In genomic region chr10:8998751-8999150, GRCh38 we compare ENCODE assay signal across 26 cellular contexts.
"Had no signal": no experiment of that assay in that cellular context is flagged by ENCODE, and none has a peak within 500 bp of the region (broad histone marks: within the 10 kb centered on the region; RNA-seq: fewer than 3 reads in every experiment).

No MANE protein-coding gene starts in this region.

- H3K27ac ChIP-seq: heart left ventricle, left lung, lower lobe of right lung, ovary, right lobe of liver, tibial nerve had no signal

- H3K27me3 ChIP-seq: heart left ventricle, left lung, ovary, right lobe of liver, tibial nerve had no signal

- H3K27me3 Mint-ChIP-seq: activated CD4-positive, alpha-beta memory T cell treated with anti-CD3 and anti-CD28 coated beads for 36 hours; activated CD4-positive, alpha-beta T cell treated with anti-CD3 and anti-CD28 coated beads, Interleukin-2, amount 10 ng/mL, durations not matched to agents 24 days and 14 days had no signal

- H3K9me3 Mint-ChIP-seq: activated CD4-positive, alpha-beta memory T cell treated with anti-CD3 and anti-CD28 coated beads for 36 hours; activated T-cell treated with anti-CD3 and anti-CD28 coated beads, Interleukin-2, amount 50 U/mL, for 4 hours; activated T-helper 17 cell treated with anti-CD3 and anti-CD28 coated beads, Interleukin-2, amount 50 U/mL, for 72 hours; brain; effector memory CD8-positive, alpha-beta T cell; nephron; stimulated activated effector memory CD8-positive, alpha-beta T cell treated with anti-CD3 and anti-CD28 coated beads, Interleukin-12 subunit alpha, Interleukin-12 subunit beta, amount 100 ng/mL, for 72 hours had no signal

- ATAC-seq: activated T-cell treated with anti-CD3 and anti-CD28 coated beads, Interleukin-2, amount 50 U/mL, for 4 hours; activated T-helper 17 cell treated with anti-CD3 and anti-CD28 coated beads, Interleukin-2, amount 50 U/mL, for 72 hours; effector memory CD8-positive, alpha-beta T cell; heart left ventricle; left lung; lower lobe of right lung; right lobe of liver; stimulated activated effector memory CD8-positive, alpha-beta T cell treated with anti-CD3 and anti-CD28 coated beads, Interleukin-12 subunit alpha, Interleukin-12 subunit beta, amount 100 ng/mL, for 72 hours had no signal

- H3K36me3 ChIP-seq: heart left ventricle, left lung, lower lobe of right lung, ovary, right lobe of liver, tibial nerve had no signal

- H3K4me1 ChIP-seq: heart left ventricle, left lung, lower lobe of right lung, right lobe of liver, tibial nerve had no signal

- H3K9me3 ChIP-seq: heart left ventricle, left lung, lower lobe of right lung, ovary, right lobe of liver, tibial nerve had no signal

- H3K4me1 Mint-ChIP-seq: activated T-helper 17 cell treated with anti-CD3 and anti-CD28 coated beads, Interleukin-2, amount 50 U/mL, for 72 hours; brain; stimulated activated effector memory CD8-positive, alpha-beta T cell treated with anti-CD3 and anti-CD28 coated beads, Interleukin-12 subunit alpha, Interleukin-12 subunit beta, amount 100 ng/mL, for 72 hours had no signal

- H3K27ac Mint-ChIP-seq: activated CD4-positive, alpha-beta T cell treated with anti-CD3 and anti-CD28 coated beads, Interleukin-2, amount 10 ng/mL, durations not matched to agents 24 days and 14 days; activated T-helper 17 cell treated with anti-CD3 and anti-CD28 coated beads, Interleukin-2, amount 50 U/mL, for 72 hours; brain; effector memory CD8-positive, alpha-beta T cell; nephron; progenitor cell of endocrine pancreas; stimulated activated effector memory CD8-positive, alpha-beta T cell treated with anti-CD3 and anti-CD28 coated beads, Interleukin-12 subunit alpha, Interleukin-12 subunit beta, amount 100 ng/mL, for 72 hours had no signal

- H3K4me3 Mint-ChIP-seq: activated CD4-positive, alpha-beta memory T cell treated with anti-CD3 and anti-CD28 coated beads for 36 hours; activated CD4-positive, alpha-beta T cell treated with anti-CD3 and anti-CD28 coated beads, Interleukin-2, amount 10 ng/mL, durations not matched to agents 24 days and 14 days; activated T-cell treated with anti-CD3 and anti-CD28 coated beads, Interleukin-2, amount 50 U/mL, for 4 hours; activated T-helper 17 cell treated with anti-CD3 and anti-CD28 coated beads, Interleukin-2, amount 50 U/mL, for 72 hours; brain; effector memory CD8-positive, alpha-beta T cell; nephron; stimulated activated effector memory CD8-positive, alpha-beta T cell treated with anti-CD3 and anti-CD28 coated beads, Interleukin-12 subunit alpha, Interleukin-12 subunit beta, amount 100 ng/mL, for 72 hours had no signal

- H3K4me3 ChIP-seq: heart left ventricle, left lung, lower lobe of right lung, ovary, right lobe of liver, tibial nerve had no signal

- H3K36me3 Mint-ChIP-seq: activated CD4-positive, alpha-beta memory T cell treated with anti-CD3 and anti-CD28 coated beads for 36 hours; brain; stimulated activated effector memory CD8-positive, alpha-beta T cell treated with anti-CD3 and anti-CD28 coated beads, Interleukin-12 subunit alpha, Interleukin-12 subunit beta, amount 100 ng/mL, for 72 hours had no signal

- DNase-seq: activated CD4-positive, alpha-beta memory T cell treated with anti-CD3 and anti-CD28 coated beads for 36 hours; activated CD4-positive, alpha-beta T cell treated with anti-CD3 and anti-CD28 coated beads, Interleukin-2, amount 10 ng/mL, durations not matched to agents 24 days and 14 days; activated CD4-positive, CD25-positive, alpha-beta regulatory T cell treated with anti-CD3 and anti-CD28 coated beads, Interleukin-2, amount 50 U/mL, for 72 hours; activated gamma-delta T cell treated with Interleukin-2 at 50 U/mL for 16 hours; activated naive CD4-positive, alpha-beta T cell treated with anti-CD3 and anti-CD28 coated beads, Interleukin-2, amount 50 U/mL, for 16 hours; activated T-cell treated with anti-CD3 and anti-CD28 coated beads, Interleukin-2, amount 50 U/mL, for 4 hours; anterior cingulate cortex; cortex of kidney; effector memory CD8-positive, alpha-beta T cell; erythroblast; heart left ventricle; hypothalamus; left lung; lower lobe of right lung; mesendoderm; ovary; right lobe of liver; small intestine; stimulated activated CD4-positive, alpha-beta T cell treated with anti-CD3 and anti-CD28 coated beads, Interleukin-4, amount 100 ng/mL, for 24 hours; T-helper 2 cell had no signal
